In genomic region chrX:40644821-40645358, GRCh38 we compare ENCODE assay signal across 9 cellular contexts. TPM values are rescaled to one million over a fixed set of nuclear protein-coding genes. Genes with fewer than 3 reads are reported as not detected.
DNase-seq lines count a peak whose midpoint lies in the region; ATAC-seq, FAIRE-seq and TF ChIP-seq lines count a peak whose summit lies in the region.
"Had no signal": no experiment of that assay in that cellular context is flagged by ENCODE, and none has a peak within 500 bp of the region (broad histone marks: within the 10 kb centered on the region; RNA-seq: fewer than 3 reads in every experiment).

No MANE protein-coding gene starts in this region.

- in situ Hi-C loops in HAP-1 (cut with MboI; ENCODE audit: low sequenced_read_pairs), result no loop called here

- H3K4me3 ChIP-seq in HAP-1 (peak overlapping the region; percentile 2; the same call in 1 of the 2 replicates), gastroesophageal sphincter (peak overlapping the region; percentile 11 to 40), prostate gland (peak overlapping the region in 1 of 2 donors; percentile 10)

- H3K27ac ChIP-seq in gastroesophageal sphincter (peak overlapping the region; percentile 40 to 71 (median 68)), prostate gland (peak overlapping the region; percentile 49 to 51)

- DNase-seq in EH (ENCODE audit: low read depth) (peak; percentile 81), HAP-1 (ENCODE audit: low spot score in 2 of 2) (peak in 1 of 2 experiments; percentile 15), RCC 7860 (ENCODE audit: low spot score) (peak; percentile 67), prostate gland (ENCODE audit: low spot score) (peak; percentile 5), NCI-H187 treated with DMSO at 0.1 percent for 48 hours (lab: John Stamatoyannopoulos, UW) (no peak), cerebellar nuclear complex (lab: John Stamatoyannopoulos, UW) (no peak)
- peak; percentile 23 for DNase-seq in activated gamma-delta T cell treated with anti-CD3 and anti-CD28 coated beads, Interleukin-2, amount 50 U/mL, for 16 hours (ENCODE audit: low read depth)

- peaks cover 22% of the 10 kb centered on the region for H3K4me1 ChIP-seq in HAP-1
- H3K4me1 ChIP-seq in gastroesophageal sphincter, result peaks cover 0 to 44% (median 0%) of the 10 kb centered on the region in 3 donors
- no peaks in the 10 kb centered on the region for H3K4me1 ChIP-seq in prostate gland (replicated peaks)

- 0 to 27% methylated on average over 1 to 2 of the region's 4 CpGs for WGBS in gastroesophageal sphincter (ENCODE audit: low coverage in 1 of 2), 2 donors
- 12% methylated on average over 4 of the region's 4 CpGs for WGBS in prostate gland

- H3K27me3 ChIP-seq in HAP-1 (ENCODE audit: low read depth) (no peaks in the 10 kb centered on the region), gastroesophageal sphincter (no peaks in the 10 kb centered on the region), prostate gland (replicated peaks; ENCODE audit: insufficient read depth) (no peaks in the 10 kb centered on the region)

- FAIRE-seq in RCC 7860 (lab: Jason Lieb, UNC), result peak; percentile 45

- ATAC-seq in gastroesophageal sphincter, result peak; percentile 26

- intact Hi-C loops in prostate gland (cut with DNase I), result no loop called here

- TF ChIP-seq POLR2A in gastroesophageal sphincter (IDR thresholded peaks at IDR 0.05) (no peak), prostate gland (IDR thresholded peaks at IDR 0.05) (no peak)

- H3K9me3 ChIP-seq in HAP-1 (no peaks in the 10 kb centered on the region), gastroesophageal sphincter (no peaks in the 10 kb centered on the region), prostate gland (no peaks in the 10 kb centered on the region)

- TF ChIP-seq CTCF in gastroesophageal sphincter (IDR thresholded peaks at IDR 0.05) (no peak), prostate gland (IDR thresholded peaks at IDR 0.05) (no peak)

- TF ChIP-seq EP300 in gastroesophageal sphincter (IDR thresholded peaks at IDR 0.05), result no peak

- H3K36me3 ChIP-seq in HAP-1 (replicated peaks) (peaks cover 5% of the 10 kb centered on the region), gastroesophageal sphincter (no peaks in the 10 kb centered on the region), prostate gland (no peaks in the 10 kb centered on the region)

RNA-seq across cellular contexts. Expression of gene CXorf38, which starts 2.5 kb away (rescaled TPM):
- total RNA-seq in gastroesophageal sphincter, result 10 to 100 TPM in 3 of 4 donors, 1 to 10 TPM in 1; 8.6 to 15.3 (median 13.3) TPM
- 10 to 100 TPM; 12.4 to 15.1 TPM for total RNA-seq in prostate gland

RNA-seq across cellular contexts. Expression of gene MPC1L, which starts 21.7 kb away (rescaled TPM):
- not detected for total RNA-seq in gastroesophageal sphincter
- total RNA-seq in prostate gland, result 1 to 10 TPM in 1 of 2 donors, not detected in 1; 2.6 TPM
- total RNA-seq: activated CD8-positive, alpha-beta memory T cell treated with anti-CD3 and anti-CD28 coated beads for 36 hours had no signal

Comparison
In these comparisons a context has a peak if more than half of its experiments do, and no peak if none do; other contexts are left out.
1. DNase-seq: peak in EH (single experiment), RCC 7860 (single experiment), activated gamma-delta T cell treated with anti-CD3 and anti-CD28 coated beads, Interleukin-2, amount 50 U/mL, for 16 hours (single experiment) and prostate gland (single experiment); none in NCI-H187 treated with DMSO at 0.1 percent for 48 hours (single experiment) and cerebellar nuclear complex (0 of 2).